In genomic region chr2:64943387-64944150, GRCh38 we compare ENCODE assay signal across 1 cellular context.
TF ChIP-seq lines count a peak whose summit lies in the region.

No MANE protein-coding gene starts in this region.

TF ChIP-seq in HepG2, 621 proteins besides CTCF, POLR2A, EP300 and RAD21 (continued from another document and continues in another):
- peak in 1 of 2 experiments; percentile 67; a peak in 2 of 4 replicates for TF ChIP-seq ATF4 (CRISPR knock-in tag; IDR thresholded peaks at IDR 0.05)
- peak; percentile 81; the same call in 1 of the 2 replicates for TF ChIP-seq ZNF12 (CRISPR knock-in tag; IDR thresholded peaks at IDR 0.05)
- TF ChIP-seq POLR2G (IDR thresholded peaks at IDR 0.05; ENCODE audit: low read depth, low read length), result no peak
- TF ChIP-seq, protein P1, sequence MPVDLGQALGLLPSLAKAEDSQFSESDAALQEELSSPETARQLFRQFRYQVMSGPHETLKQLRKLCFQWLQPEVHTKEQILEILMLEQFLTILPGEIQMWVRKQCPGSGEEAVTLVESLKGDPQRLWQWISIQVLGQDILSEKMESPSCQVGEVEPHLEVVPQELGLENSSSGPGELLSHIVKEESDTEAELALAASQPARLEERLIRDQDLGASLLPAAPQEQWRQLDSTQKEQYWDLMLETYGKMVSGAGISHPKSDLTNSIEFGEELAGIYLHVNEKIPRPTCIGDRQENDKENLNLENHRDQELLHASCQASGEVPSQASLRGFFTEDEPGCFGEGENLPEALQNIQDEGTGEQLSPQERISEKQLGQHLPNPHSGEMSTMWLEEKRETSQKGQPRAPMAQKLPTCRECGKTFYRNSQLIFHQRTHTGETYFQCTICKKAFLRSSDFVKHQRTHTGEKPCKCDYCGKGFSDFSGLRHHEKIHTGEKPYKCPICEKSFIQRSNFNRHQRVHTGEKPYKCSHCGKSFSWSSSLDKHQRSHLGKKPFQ (CRISPR knock-in tag; IDR thresholded peaks at IDR 0.05; ENCODE audit: insufficient replicate concordance), result no peak
- TF ChIP-seq ATF5 (CRISPR knock-in tag; IDR thresholded peaks at IDR 0.05; ENCODE audit: low read depth), result no peak
- TF ChIP-seq IRF9 (CRISPR knock-in tag; IDR thresholded peaks at IDR 0.05; ENCODE audit: borderline replicate concordance), result no peak
- TF ChIP-seq RBAK (CRISPR knock-in tag; IDR thresholded peaks at IDR 0.05), result no peak
- no peak for TF ChIP-seq ZFP62 (CRISPR knock-in tag; IDR thresholded peaks at IDR 0.05)
- 0 out of 2 replicates have a peak, but pooled peaks have one; percentile 36 for TF ChIP-seq KLF11 (CRISPR knock-in tag; IDR thresholded peaks at IDR 0.05)
- TF ChIP-seq ZBTB3 (CRISPR knock-in tag; IDR thresholded peaks at IDR 0.05; ENCODE audit: borderline replicate concordance, low read depth), result no peak
- peak; percentile 28; the same call in 1 of the 2 replicates for TF ChIP-seq MYC (CRISPR knock-in tag; IDR thresholded peaks at IDR 0.05; ENCODE audit: borderline replicate concordance)
- TF ChIP-seq HNF4A (CRISPR knock-in tag; IDR thresholded peaks at IDR 0.05), result peak; percentile 47
- TF ChIP-seq, protein P2, sequence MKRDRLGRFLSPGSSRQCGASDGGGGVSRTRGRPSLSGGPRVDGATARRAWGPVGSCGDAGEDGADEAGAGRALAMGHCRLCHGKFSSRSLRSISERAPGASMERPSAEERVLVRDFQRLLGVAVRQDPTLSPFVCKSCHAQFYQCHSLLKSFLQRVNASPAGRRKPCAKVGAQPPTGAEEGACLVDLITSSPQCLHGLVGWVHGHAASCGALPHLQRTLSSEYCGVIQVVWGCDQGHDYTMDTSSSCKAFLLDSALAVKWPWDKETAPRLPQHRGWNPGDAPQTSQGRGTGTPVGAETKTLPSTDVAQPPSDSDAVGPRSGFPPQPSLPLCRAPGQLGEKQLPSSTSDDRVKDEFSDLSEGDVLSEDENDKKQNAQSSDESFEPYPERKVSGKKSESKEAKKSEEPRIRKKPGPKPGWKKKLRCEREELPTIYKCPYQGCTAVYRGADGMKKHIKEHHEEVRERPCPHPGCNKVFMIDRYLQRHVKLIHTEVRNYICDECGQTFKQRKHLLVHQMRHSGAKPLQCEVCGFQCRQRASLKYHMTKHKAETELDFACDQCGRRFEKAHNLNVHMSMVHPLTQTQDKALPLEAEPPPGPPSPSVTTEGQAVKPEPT (CRISPR knock-in tag; IDR thresholded peaks at IDR 0.05; ENCODE audit: low read depth), result no peak
- TF ChIP-seq ZSCAN29 (CRISPR knock-in tag; conservative IDR thresholded peaks at IDR 0.05), result no peak
- TF ChIP-seq HOXD1 (CRISPR knock-in tag; IDR thresholded peaks at IDR 0.05), result 0 out of 2 replicates have a peak, but pooled peaks have one; percentile 39
- TF ChIP-seq IRF2 (CRISPR knock-in tag; IDR thresholded peaks at IDR 0.05), result peak; percentile 79; the same call in 1 of the 2 replicates
- TF ChIP-seq HIVEP1 (CRISPR knock-in tag; IDR thresholded peaks at IDR 0.05), result peak; percentile 22; the same call in 1 of the 2 replicates
- TF ChIP-seq HCFC1 (IDR thresholded peaks at IDR 0.05; ENCODE audit: low read depth, low read length), result no peak
- peak; percentile 68 for TF ChIP-seq PAXIP1 (CRISPR knock-in tag; conservative IDR thresholded peaks at IDR 0.05)
- TF ChIP-seq CBFB (CRISPR knock-in tag; IDR thresholded peaks at IDR 0.05), result no peak
- peak; percentile 57; the same call in 1 of the 2 replicates for TF ChIP-seq ZNF274 (CRISPR knock-in tag; IDR thresholded peaks at IDR 0.05)
- TF ChIP-seq ZNF589 (CRISPR knock-in tag; conservative IDR thresholded peaks at IDR 0.05), result no peak
- TF ChIP-seq, protein P3, sequence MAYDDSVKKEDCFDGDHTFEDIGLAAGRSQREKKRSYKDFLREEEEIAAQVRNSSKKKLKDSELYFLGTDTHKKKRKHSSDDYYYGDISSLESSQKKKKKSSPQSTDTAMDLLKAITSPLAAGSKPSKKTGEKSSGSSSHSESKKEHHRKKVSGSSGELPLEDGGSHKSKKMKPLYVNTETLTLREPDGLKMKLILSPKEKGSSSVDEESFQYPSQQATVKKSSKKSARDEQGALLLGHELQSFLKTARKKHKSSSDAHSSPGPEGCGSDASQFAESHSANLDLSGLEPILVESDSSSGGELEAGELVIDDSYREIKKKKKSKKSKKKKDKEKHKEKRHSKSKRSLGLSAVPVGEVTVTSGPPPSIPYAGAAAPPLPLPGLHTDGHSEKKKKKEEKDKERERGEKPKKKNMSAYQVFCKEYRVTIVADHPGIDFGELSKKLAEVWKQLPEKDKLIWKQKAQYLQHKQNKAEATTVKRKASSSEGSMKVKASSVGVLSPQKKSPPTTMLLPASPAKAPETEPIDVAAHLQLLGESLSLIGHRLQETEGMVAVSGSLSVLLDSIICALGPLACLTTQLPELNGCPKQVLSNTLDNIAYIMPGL (CRISPR knock-in tag; IDR thresholded peaks at IDR 0.05; ENCODE audit: borderline replicate concordance in 1 of 2, low read depth in 1 of 2), result peak in 1 of 2 experiments; percentile 39; a peak in 1 of 4 replicates
- no peak for TF ChIP-seq ZNF749 (CRISPR knock-in tag; IDR thresholded peaks at IDR 0.05; ENCODE audit: borderline replicate concordance)
- TF ChIP-seq ZNF451 (CRISPR knock-in tag; IDR thresholded peaks at IDR 0.05), result no peak
- TF ChIP-seq NAIF1 (CRISPR knock-in tag; IDR thresholded peaks at IDR 0.05; ENCODE audit: borderline replicate concordance), result peak; percentile 47; the same call in 1 of the 2 replicates
- TF ChIP-seq ZNF629 (CRISPR knock-in tag; conservative IDR thresholded peaks at IDR 0.05), result 0 out of 2 replicates have a peak, but pooled peaks have one; percentile 6
- no peak for TF ChIP-seq HNRNPK (IDR thresholded peaks at IDR 0.05; ENCODE audit: low read depth, low read length, poor library complexity, severe bottlenecking)
- no peak; the same call in 1 of the 2 replicates for TF ChIP-seq GATAD1 (CRISPR knock-in tag; IDR thresholded peaks at IDR 0.05)
- TF ChIP-seq KLF12 (CRISPR knock-in tag; IDR thresholded peaks at IDR 0.05; ENCODE audit: borderline replicate concordance), result no peak
- no peak for TF ChIP-seq IKZF1 (IDR thresholded peaks at IDR 0.05)
- TF ChIP-seq, protein P4, sequence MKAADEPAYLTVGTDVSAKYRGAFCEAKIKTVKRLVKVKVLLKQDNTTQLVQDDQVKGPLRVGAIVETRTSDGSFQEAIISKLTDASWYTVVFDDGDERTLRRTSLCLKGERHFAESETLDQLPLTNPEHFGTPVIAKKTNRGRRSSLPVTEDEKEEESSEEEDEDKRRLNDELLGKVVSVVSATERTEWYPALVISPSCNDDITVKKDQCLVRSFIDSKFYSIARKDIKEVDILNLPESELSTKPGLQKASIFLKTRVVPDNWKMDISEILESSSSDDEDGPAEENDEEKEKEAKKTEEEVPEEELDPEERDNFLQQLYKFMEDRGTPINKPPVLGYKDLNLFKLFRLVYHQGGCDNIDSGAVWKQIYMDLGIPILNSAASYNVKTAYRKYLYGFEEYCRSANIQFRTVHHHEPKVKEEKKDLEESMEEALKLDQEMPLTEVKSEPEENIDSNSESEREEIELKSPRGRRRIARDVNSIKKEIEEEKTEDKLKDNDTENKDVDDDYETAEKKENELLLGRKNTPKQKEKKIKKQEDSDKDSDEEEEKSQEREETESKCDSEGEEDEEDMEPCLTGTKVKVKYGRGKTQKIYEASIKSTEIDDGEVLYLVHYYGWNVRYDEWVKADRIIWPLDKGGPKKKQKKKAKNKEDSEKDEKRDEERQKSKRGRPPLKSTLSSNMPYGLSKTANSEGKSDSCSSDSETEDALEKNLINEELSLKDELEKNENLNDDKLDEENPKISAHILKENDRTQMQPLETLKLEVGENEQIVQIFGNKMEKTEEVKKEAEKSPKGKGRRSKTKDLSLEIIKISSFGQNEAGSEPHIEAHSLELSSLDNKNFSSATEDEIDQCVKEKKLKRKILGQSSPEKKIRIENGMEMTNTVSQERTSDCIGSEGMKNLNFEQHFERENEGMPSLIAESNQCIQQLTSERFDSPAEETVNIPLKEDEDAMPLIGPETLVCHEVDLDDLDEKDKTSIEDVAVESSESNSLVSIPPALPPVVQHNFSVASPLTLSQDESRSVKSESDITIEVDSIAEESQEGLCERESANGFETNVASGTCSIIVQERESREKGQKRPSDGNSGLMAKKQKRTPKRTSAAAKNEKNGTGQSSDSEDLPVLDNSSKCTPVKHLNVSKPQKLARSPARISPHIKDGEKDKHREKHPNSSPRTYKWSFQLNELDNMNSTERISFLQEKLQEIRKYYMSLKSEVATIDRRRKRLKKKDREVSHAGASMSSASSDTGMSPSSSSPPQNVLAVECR (CRISPR knock-in tag; IDR thresholded peaks at IDR 0.05; ENCODE audit: borderline replicate concordance), result peak; percentile 40; the same call in 1 of the 2 replicates
- peak; percentile 95 for TF ChIP-seq RARA (CRISPR knock-in tag; IDR thresholded peaks at IDR 0.05)
- TF ChIP-seq, protein P5, sequence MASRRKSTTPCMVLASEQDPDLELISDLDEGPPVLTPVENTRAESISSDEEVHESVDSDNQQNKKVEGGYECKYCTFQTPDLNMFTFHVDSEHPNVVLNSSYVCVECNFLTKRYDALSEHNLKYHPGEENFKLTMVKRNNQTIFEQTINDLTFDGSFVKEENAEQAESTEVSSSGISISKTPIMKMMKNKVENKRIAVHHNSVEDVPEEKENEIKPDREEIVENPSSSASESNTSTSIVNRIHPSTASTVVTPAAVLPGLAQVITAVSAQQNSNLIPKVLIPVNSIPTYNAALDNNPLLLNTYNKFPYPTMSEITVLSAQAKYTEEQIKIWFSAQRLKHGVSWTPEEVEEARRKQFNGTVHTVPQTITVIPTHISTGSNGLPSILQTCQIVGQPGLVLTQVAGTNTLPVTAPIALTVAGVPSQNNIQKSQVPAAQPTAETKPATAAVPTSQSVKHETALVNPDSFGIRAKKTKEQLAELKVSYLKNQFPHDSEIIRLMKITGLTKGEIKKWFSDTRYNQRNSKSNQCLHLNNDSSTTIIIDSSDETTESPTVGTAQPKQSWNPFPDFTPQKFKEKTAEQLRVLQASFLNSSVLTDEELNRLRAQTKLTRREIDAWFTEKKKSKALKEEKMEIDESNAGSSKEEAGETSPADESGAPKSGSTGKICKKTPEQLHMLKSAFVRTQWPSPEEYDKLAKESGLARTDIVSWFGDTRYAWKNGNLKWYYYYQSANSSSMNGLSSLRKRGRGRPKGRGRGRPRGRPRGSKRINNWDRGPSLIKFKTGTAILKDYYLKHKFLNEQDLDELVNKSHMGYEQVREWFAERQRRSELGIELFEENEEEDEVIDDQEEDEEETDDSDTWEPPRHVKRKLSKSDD (CRISPR knock-in tag; IDR thresholded peaks at IDR 0.05; ENCODE audit: low read depth), result no peak
- TF ChIP-seq ZNF230 (CRISPR knock-in tag; IDR thresholded peaks at IDR 0.05), result 0 out of 2 replicates have a peak, but pooled peaks have one; percentile 32
- no peak for TF ChIP-seq ZNF710 (CRISPR knock-in tag; IDR thresholded peaks at IDR 0.05; ENCODE audit: borderline replicate concordance)
- TF ChIP-seq NFIC (IDR thresholded peaks at IDR 0.05; ENCODE audit: low read length), result 0 out of 2 replicates have a peak, but pooled peaks have one; percentile 32
